ENCODE assay signal across 8 cellular contexts in genomic region chr12:124567673-124568373, GRCh38. TPM values are rescaled to one million over a fixed set of nuclear protein-coding genes. Genes with fewer than 3 reads are reported as not detected.
DNase-seq lines count a peak whose midpoint lies in the region; ATAC-seq and TF ChIP-seq lines count a peak whose summit lies in the region.

No MANE protein-coding gene starts in this region.

- H3K4me1 Mint-ChIP-seq in neural crest cell = peaks cover 34% of the 10 kb centered on the region

- no peak for TF ChIP-seq CTCF in fibroblast of villous mesenchyme (IDR thresholded peaks at IDR 0.05; ENCODE audit: insufficient read depth, low read depth, low read length)
- no peak for TF ChIP-seq CTCF in neural crest cell (conservative IDR thresholded peaks at IDR 0.05)
- no peak for TF ChIP-seq CTCF in stomach (IDR thresholded peaks at IDR 0.05)

- peaks cover 48 to 59% (median 57%) of the 10 kb centered on the region in 4 donors for H3K4me1 ChIP-seq in stomach

- no peaks in the 10 kb centered on the region for H3K9me3 ChIP-seq in stomach

- H3K9me3 Mint-ChIP-seq in neural crest cell = no peaks in the 10 kb centered on the region

- H3K4me3 Mint-ChIP-seq in neural crest cell = peak overlapping the region; percentile 86

- peak overlapping the region; percentile 41 for H3K4me3 ChIP-seq in fibroblast of villous mesenchyme (ENCODE audit: low read depth, low read length)
- peak overlapping the region; percentile 36 to 92 (median 65) for H3K4me3 ChIP-seq in stomach

- H3K36me3 ChIP-seq in stomach = peaks cover 0 to 3% (median 0%) of the 10 kb centered on the region in 4 donors

- intact Hi-C loops in stomach (cut with DNase I; ENCODE audit: low total_unique reads) = loop anchor here (10.0 kb wide), 1 partner anchor 63 kb away; no protein-coding TSS in a partner anchor

- ATAC-seq in GM21825 (IDR thresholded peaks at IDR 0.05; ENCODE audit: unreplicated experiment) = peak; percentile 55

- no peak overlapping the region for H3K27ac Mint-ChIP-seq in neural crest cell (ENCODE audit: unreplicated experiment)

- TF ChIP-seq EP300 in stomach (IDR thresholded peaks at IDR 0.05) = no peak

- TF ChIP-seq POLR2A in stomach (IDR thresholded peaks at IDR 0.05) = no peak

- DNase-seq in DMS79 (lab: John Stamatoyannopoulos, UW) (peak; percentile 79), LHCN-M2 (ENCODE audit: low read depth) (peak; percentile 94), SHP77 treated with DMSO at 0.1 percent for 48 hours (lab: John Stamatoyannopoulos, UW) (peak; percentile 28), activated gamma-delta T cell treated with Interleukin-2 at 50 U/mL for 16 hours (peak; percentile 72), fibroblast of villous mesenchyme (ENCODE audit: low read depth) (peak; percentile 96), neural crest cell (ENCODE audit: low read depth, low spot score) (peak; percentile 60), stomach (peak; percentile 93)

- peaks cover 7% of the 10 kb centered on the region for H3K27me3 Mint-ChIP-seq in neural crest cell (ENCODE audit: low read depth)

- H3K27ac ChIP-seq in stomach = peak overlapping the region; percentile 72 to 99 (median 86)

- no peaks in the 10 kb centered on the region for H3K27me3 ChIP-seq in stomach

- H3K36me3 Mint-ChIP-seq in neural crest cell (ENCODE audit: low read depth) = no peaks in the 10 kb centered on the region

- WGBS in stomach, 5 donors = 1 to 3% (median 2%) methylated on average over 28 to 50 of the region's 50 CpGs

RNA-seq across cellular contexts. Expression of gene NCOR2, which starts 0.4 kb away (rescaled TPM):
- total RNA-seq in LHCN-M2 (2014; rRNA removed) = 72.4 and 79.0 TPM in 2 replicates
- 138 TPM for polyA plus RNA-seq in LHCN-M2 (2012)
- total RNA-seq in fibroblast of villous mesenchyme = 77.3 and 86.8 TPM in 2 replicates
- 143 and 144 TPM in 2 replicates for total RNA-seq in neural crest cell
- 100 to 1,000 TPM in 4 of 5 donors, 10 to 100 TPM in 1; 61.7 to 292 (median 116) TPM for total RNA-seq in stomach
- polyA plus RNA-seq in stomach = 10 to 100 TPM; 27.2 to 49.6 (median 37.7) TPM

Comparison
In these comparisons a context has a peak if more than half of its experiments do, and no peak if none do; other contexts are left out.
1. Peak in every context shown above with its lines: DNase-seq, ATAC-seq, H3K4me3 ChIP-seq and H3K27ac ChIP-seq.
2. DNase-seq: peak in every context shown above with its lines; median percentile 96 in fibroblast of villous mesenchyme; 94 in LHCN-M2; 93 in stomach; 79 in DMS79; 72 in activated gamma-delta T cell treated with Interleukin-2 at 50 U/mL for 16 hours; 60 in neural crest cell; 28 in SHP77 treated with DMSO at 0.1 percent for 48 hours.